In genomic region chr22:38921126-38921525, GRCh38 we compare ENCODE assay signal across 18 cellular contexts. TPM values are rescaled to one million over a fixed set of nuclear protein-coding genes. Genes with fewer than 3 reads are reported as not detected.
DNase-seq lines count a peak whose midpoint lies in the region; ATAC-seq and TF ChIP-seq lines count a peak whose summit lies in the region.
"Had no signal": no experiment of that assay in that cellular context is flagged by ENCODE, and none has a peak within 500 bp of the region (broad histone marks: within the 10 kb centered on the region; RNA-seq: fewer than 3 reads in every experiment).

No MANE protein-coding gene starts in this region.

- DNase-seq in DMS153 (lab: John Stamatoyannopoulos, UW), result peak; percentile 87
- peak; percentile 92 for DNase-seq in LNCaP clone FGC (ENCODE audit: low read depth)
- peak; percentile 52 for DNase-seq in SW480 (ENCODE audit: low spot score)
- peak; percentile 93 for DNase-seq in mucosa of gallbladder (ENCODE audit: low spot score)
- DNase-seq in CD8-positive, alpha-beta T cell, result no peak
- no peak for DNase-seq in tibial nerve (ENCODE audit: low spot score in 2 of 2)
- DNase-seq: activated CD8-positive, alpha-beta T cell treated with anti-CD3 and anti-CD28 coated beads, Interleukin-2, amount 10 ng/mL, durations not matched to agents 7 days and 5 days; adrenal gland; BE2C; DND-41; NCI-H226; nephron progenitor cell had no signal

- H3K9me3 ChIP-seq in CD8-positive, alpha-beta T cell (ENCODE audit: low read length), result no peaks in the 10 kb centered on the region
- no peaks in the 10 kb centered on the region for H3K9me3 ChIP-seq in tibial nerve
- H3K9me3 ChIP-seq: adrenal gland, BE2C had no signal

- no peak overlapping the region for H3K4me3 ChIP-seq in LNCaP clone FGC (ENCODE audit: low read depth, low read length)
- no peak overlapping the region for H3K4me3 ChIP-seq in CD8-positive, alpha-beta T cell (ENCODE audit: low read depth, low read length)
- no peak overlapping the region for H3K4me3 ChIP-seq in tibial nerve
- H3K4me3 ChIP-seq: adrenal gland had no signal

- intact Hi-C loops in CD8-positive, alpha-beta T cell (cut with DNase I, micrococcal nuclease), result no loop called here

- POLR2A ChIA-PET in CD8-positive, alpha-beta T cell (lab: Charles Lee), result no interaction called here

- no peak overlapping the region for H3K27ac ChIP-seq in CD8-positive, alpha-beta T cell (ENCODE audit: low read depth, low read length)
- H3K27ac ChIP-seq in tibial nerve, result no peak overlapping the region
- H3K27ac ChIP-seq: adrenal gland had no signal

- peaks cover 28% of the 10 kb centered on the region for H3K27me3 Mint-ChIP-seq in CD8-positive, alpha-beta T cell (ENCODE audit: low read depth)

- no peaks in the 10 kb centered on the region for H3K9me3 Mint-ChIP-seq in CD8-positive, alpha-beta T cell
- H3K9me3 Mint-ChIP-seq: activated T-helper 1 cell treated with anti-CD3 and anti-CD28 coated beads, Interleukin-12 subunit alpha, Interleukin-12 subunit beta, Interleukin-2, Interleukin-4 antibody, amounts not matched to agents 30 ng/mL and 10 ng/mL and 1 ng/mL, durations not matched to agents 14 hours and 24 hours and 36 hours; nephron progenitor cell had no signal

- no peaks in the 10 kb centered on the region for H3K4me1 ChIP-seq in CD8-positive, alpha-beta T cell (ENCODE audit: insufficient read depth, low read length)
- H3K4me1 ChIP-seq in tibial nerve, result peaks cover 0 to 31% (median 21%) of the 10 kb centered on the region in 4 donors
- H3K4me1 ChIP-seq: BE2C had no signal

- no peak overlapping the region for H3K27ac Mint-ChIP-seq in CD8-positive, alpha-beta T cell
- H3K27ac Mint-ChIP-seq: activated CD8-positive, alpha-beta T cell treated with anti-CD3 and anti-CD28 coated beads, Interleukin-2, amount 10 ng/mL, durations not matched to agents 7 days and 5 days; activated T-helper 1 cell treated with anti-CD3 and anti-CD28 coated beads, Interleukin-12 subunit alpha, Interleukin-12 subunit beta, Interleukin-2, Interleukin-4 antibody, amounts not matched to agents 30 ng/mL and 10 ng/mL and 1 ng/mL, durations not matched to agents 14 hours and 24 hours and 36 hours; nephron progenitor cell had no signal

- no peaks in the 10 kb centered on the region for H3K27me3 ChIP-seq in CD8-positive, alpha-beta T cell (ENCODE audit: insufficient read depth, low read length)
- H3K27me3 ChIP-seq in tibial nerve, result no peaks in the 10 kb centered on the region
- H3K27me3 ChIP-seq: adrenal gland, BE2C had no signal

- TF ChIP-seq POLR2A in tibial nerve (IDR thresholded peaks at IDR 0.05), result no peak

- no peaks in the 10 kb centered on the region for H3K4me1 Mint-ChIP-seq in CD8-positive, alpha-beta T cell (ENCODE audit: low read depth)

- no peak overlapping the region for H3K4me3 Mint-ChIP-seq in CD8-positive, alpha-beta T cell
- H3K4me3 Mint-ChIP-seq: activated CD8-positive, alpha-beta T cell treated with anti-CD3 and anti-CD28 coated beads, Interleukin-2, amount 10 ng/mL, durations not matched to agents 7 days and 5 days; activated T-helper 1 cell treated with anti-CD3 and anti-CD28 coated beads, Interleukin-12 subunit alpha, Interleukin-12 subunit beta, Interleukin-2, Interleukin-4 antibody, amounts not matched to agents 30 ng/mL and 10 ng/mL and 1 ng/mL, durations not matched to agents 14 hours and 24 hours and 36 hours; nephron progenitor cell had no signal

- no peak for ATAC-seq in CD8-positive, alpha-beta T cell
- no peak for ATAC-seq in HG03045 (IDR thresholded peaks at IDR 0.05; ENCODE audit: unreplicated experiment)
- ATAC-seq in HG03457 (IDR thresholded peaks at IDR 0.05; ENCODE audit: unreplicated experiment), result no peak
- ATAC-seq: activated CD8-positive, alpha-beta T cell treated with anti-CD3 and anti-CD28 coated beads, Interleukin-2, amount 10 ng/mL, durations not matched to agents 7 days and 5 days had no signal

- no peaks in the 10 kb centered on the region for H3K36me3 ChIP-seq in CD8-positive, alpha-beta T cell (ENCODE audit: insufficient read depth, low read length)
- no peaks in the 10 kb centered on the region for H3K36me3 ChIP-seq in tibial nerve
- H3K36me3 ChIP-seq: adrenal gland, BE2C had no signal

- CTCF ChIA-PET in CD8-positive, alpha-beta T cell (lab: Charles Lee), result interaction anchor here (1.5 kb wide), 1 partner anchor 51 kb away, joined by 4 read pairs; no protein-coding TSS in a partner anchor

- no peak for TF ChIP-seq EP300 in tibial nerve (IDR thresholded peaks at IDR 0.05)

- TF ChIP-seq CTCF in LNCaP clone FGC (IDR thresholded peaks at IDR 0.05; ENCODE audit: control insufficient read depth, extremely low read depth, insufficient read depth), result no peak
- no peak for TF ChIP-seq CTCF in CD8-positive, alpha-beta T cell (IDR thresholded peaks at IDR 0.05)
- TF ChIP-seq CTCF in tibial nerve (IDR thresholded peaks at IDR 0.05), result no peak

- 76 to 83% methylated on average over 7 of the region's 7 CpGs for WGBS in tibial nerve, 2 donors

- no peaks in the 10 kb centered on the region for H3K36me3 Mint-ChIP-seq in CD8-positive, alpha-beta T cell

RNA-seq across cellular contexts. Expression of gene APOBEC3A, which starts 36.3 kb away (rescaled TPM):
- not detected for total RNA-seq in mucosa of gallbladder
- total RNA-seq in CD8-positive, alpha-beta T cell, result not detected
- total RNA-seq in tibial nerve, result 1 to 10 TPM in 1 of 4 donors, not detected in 3; 3.3 TPM
- total RNA-seq: activated CD8-positive, alpha-beta T cell treated with anti-CD3 and anti-CD28 coated beads, Interleukin-2, amount 10 ng/mL, durations not matched to agents 7 days and 5 days; activated T-helper 1 cell treated with anti-CD3 and anti-CD28 coated beads, Interleukin-12 subunit alpha, Interleukin-12 subunit beta, Interleukin-2, Interleukin-4 antibody, amounts not matched to agents 30 ng/mL and 10 ng/mL and 1 ng/mL, durations not matched to agents 14 hours and 24 hours and 36 hours; cerebellum; frontal cortex; lung microvascular endothelial cell had no signal

RNA-seq across cellular contexts. Expression of gene CBX6, which starts 49.1 kb away (rescaled TPM):
- total RNA-seq in mucosa of gallbladder (97.5 TPM), tibial nerve (10 to 100 TPM; 50.0 to 78.0 (median 56.8) TPM)
- total RNA-seq in CD8-positive, alpha-beta T cell, result 10 to 100 TPM; 36.0 to 39.5 TPM

Comparison
In these comparisons a context has a peak if more than half of its experiments do, and no peak if none do; other contexts are left out.
1. DNase-seq: peak in DMS153 (single experiment), LNCaP clone FGC (single experiment), SW480 (single experiment) and mucosa of gallbladder (single experiment); none in CD8-positive, alpha-beta T cell (0 of 7) and tibial nerve (0 of 2).